13 cellular contexts compared by ENCODE assay signal in genomic region chr6:96466149-96466863, GRCh38. TPM values are rescaled to one million over a fixed set of nuclear protein-coding genes. Genes with fewer than 3 reads are reported as not detected.
DNase-seq lines count a peak whose midpoint lies in the region; ATAC-seq, FAIRE-seq and TF ChIP-seq lines count a peak whose summit lies in the region.
"Had no signal": no experiment of that assay in that cellular context is flagged by ENCODE, and none has a peak within 500 bp of the region (broad histone marks: within the 10 kb centered on the region; RNA-seq: fewer than 3 reads in every experiment).

No MANE protein-coding gene starts in this region.

- FAIRE-seq in GM18507 (lab: Jason Lieb, UNC), result peak; percentile 24
- FAIRE-seq: HTR-8/SVneo had no signal

- H3K9me3 Mint-ChIP-seq in T-helper 2 cell treated with Interferon-gamma antibody and Interleukin-4, amounts not matched to agents 5 μg/mL and 100 μg/mL, for 36 hours, result no peaks in the 10 kb centered on the region
- no peaks in the 10 kb centered on the region for H3K9me3 Mint-ChIP-seq in mesothelial cell of epicardium
- H3K9me3 Mint-ChIP-seq: activated naive CD4-positive, alpha-beta T cell treated with anti-CD3 and anti-CD28 coated beads, Interleukin-2, amount 10 ng/mL, durations not matched to agents 7 days and 5 days; CD4-positive, alpha-beta memory T cell had no signal

- no peak for DNase-seq in GM18507 (ENCODE audit: extremely low spot score, insufficient read length, low read depth)
- DNase-seq in T-helper 2 cell treated with Interferon-gamma antibody and Interleukin-4, amounts not matched to agents 5 μg/mL and 100 μg/mL, for 36 hours (ENCODE audit: low spot score), result peak; percentile 8
- DNase-seq in mesothelial cell of epicardium (ENCODE audit: low spot score in 2 of 2, unreplicated experiment in 2 of 2), result no peak
- no peak for DNase-seq in C1 segment of cervical spinal cord (lab: John Stamatoyannopoulos, UW)
- DNase-seq in inferior parietal cortex (ENCODE audit: extremely low spot score), result no peak
- DNase-seq in NCI-H524 (lab: John Stamatoyannopoulos, UW), result no peak
- DNase-seq: activated naive CD4-positive, alpha-beta T cell treated with anti-CD3 and anti-CD28 coated beads, Interleukin-2, amount 10 ng/mL, durations not matched to agents 7 days and 5 days; effector memory CD4-positive, alpha-beta T cell; NCI-H1694 treated with DMSO at 0.1 percent for 48 hours had no signal

- H3K27me3 Mint-ChIP-seq in T-helper 2 cell treated with Interferon-gamma antibody and Interleukin-4, amounts not matched to agents 5 μg/mL and 100 μg/mL, for 36 hours (ENCODE audit: low read depth), result peaks cover 10% of the 10 kb centered on the region
- H3K27me3 Mint-ChIP-seq in mesothelial cell of epicardium (ENCODE audit: low read depth), result no peaks in the 10 kb centered on the region
- H3K27me3 Mint-ChIP-seq: activated naive CD4-positive, alpha-beta T cell treated with anti-CD3 and anti-CD28 coated beads, Interleukin-2, amount 10 ng/mL, durations not matched to agents 7 days and 5 days; CD4-positive, alpha-beta memory T cell had no signal

- H3K4me3 Mint-ChIP-seq in T-helper 2 cell treated with Interferon-gamma antibody and Interleukin-4, amounts not matched to agents 5 μg/mL and 100 μg/mL, for 36 hours, result peak overlapping the region; percentile 50
- H3K4me3 Mint-ChIP-seq in mesothelial cell of epicardium, result no peak overlapping the region
- H3K4me3 Mint-ChIP-seq: activated naive CD4-positive, alpha-beta T cell treated with anti-CD3 and anti-CD28 coated beads, Interleukin-2, amount 10 ng/mL, durations not matched to agents 7 days and 5 days had no signal

- H3K36me3 Mint-ChIP-seq in T-helper 2 cell treated with Interferon-gamma antibody and Interleukin-4, amounts not matched to agents 5 μg/mL and 100 μg/mL, for 36 hours (ENCODE audit: low read depth), result no peaks in the 10 kb centered on the region
- no peaks in the 10 kb centered on the region for H3K36me3 Mint-ChIP-seq in mesothelial cell of epicardium
- H3K36me3 Mint-ChIP-seq: activated naive CD4-positive, alpha-beta T cell treated with anti-CD3 and anti-CD28 coated beads, Interleukin-2, amount 10 ng/mL, durations not matched to agents 7 days and 5 days; CD4-positive, alpha-beta memory T cell had no signal

- TF ChIP-seq CTCF in mesothelial cell of epicardium (IDR thresholded peaks at IDR 0.05; ENCODE audit: unreplicated experiment), result no peak

- ATAC-seq in GM19455 (IDR thresholded peaks at IDR 0.05; ENCODE audit: unreplicated experiment) (peak; percentile 63), HG02970 (IDR thresholded peaks at IDR 0.05; ENCODE audit: low FRiP score, unreplicated experiment) (peak; percentile 46)

- peak overlapping the region; percentile 55 for H3K27ac Mint-ChIP-seq in T-helper 2 cell treated with Interferon-gamma antibody and Interleukin-4, amounts not matched to agents 5 μg/mL and 100 μg/mL, for 36 hours
- H3K27ac Mint-ChIP-seq in mesothelial cell of epicardium, result no peak overlapping the region
- H3K27ac Mint-ChIP-seq: activated naive CD4-positive, alpha-beta T cell treated with anti-CD3 and anti-CD28 coated beads, Interleukin-2, amount 10 ng/mL, durations not matched to agents 7 days and 5 days had no signal

- peaks cover 34% of the 10 kb centered on the region for H3K4me1 Mint-ChIP-seq in T-helper 2 cell treated with Interferon-gamma antibody and Interleukin-4, amounts not matched to agents 5 μg/mL and 100 μg/mL, for 36 hours (ENCODE audit: low read depth)
- H3K4me1 Mint-ChIP-seq in mesothelial cell of epicardium, result peaks cover 27% of the 10 kb centered on the region

RNA-seq across cellular contexts. Expression of gene UFL1, which starts 55.3 kb away (rescaled TPM):
- total RNA-seq in mesothelial cell of epicardium, result 39.4 to 40.2 TPM (median 39.5 TPM) in 3 replicates
